In genomic region chr2:61536086-61536722, GRCh38 we compare ENCODE assay signal across 8 cellular contexts. TPM values are rescaled to one million over a fixed set of nuclear protein-coding genes. Genes with fewer than 3 reads are reported as not detected.
DNase-seq lines count a peak whose midpoint lies in the region; ATAC-seq and TF ChIP-seq lines count a peak whose summit lies in the region.

No MANE protein-coding gene starts in this region.

- no peak for TF ChIP-seq CTCF in KMS-11 (conservative IDR thresholded peaks at IDR 0.05; ENCODE audit: low read depth, low read length)
- no peak for TF ChIP-seq CTCF in activated CD8-positive, alpha-beta T cell treated with anti-CD3 and anti-CD28 coated beads for 36 hours (IDR thresholded peaks at IDR 0.05)

- H3K27me3 ChIP-seq in KMS-11 (ENCODE audit: insufficient read depth, low read depth) (no peaks in the 10 kb centered on the region), rectal smooth muscle tissue (ENCODE audit: control insufficient read depth, insufficient read depth, low read length) (no peaks in the 10 kb centered on the region)

- POLR2A ChIA-PET in activated CD8-positive, alpha-beta T cell treated with anti-CD3 and anti-CD28 coated beads for 36 hours (lab: Charles Lee): interaction anchor here (0.9 to 2.4 kb wide), 6 partner anchors 9 to 654 kb away, joined by 3 to 13 read pairs (median 4); partner anchors contain the start of gene REL

- ATAC-seq in activated CD8-positive, alpha-beta T cell treated with anti-CD3 and anti-CD28 coated beads for 36 hours: no peak
- ATAC-seq in HG02759 (IDR thresholded peaks at IDR 0.05; ENCODE audit: unreplicated experiment): no peak

- intact Hi-C loops in activated CD8-positive, alpha-beta T cell treated with anti-CD3 and anti-CD28 coated beads for 36 hours (cut with micrococcal nuclease): loop anchor here (5.0 kb wide), 2 partner anchors 64 to 661 kb away; partner anchors contain the start of genes B3GNT2 and USP34

- H3K9me3 Mint-ChIP-seq in activated CD8-positive, alpha-beta T cell treated with anti-CD3 and anti-CD28 coated beads for 36 hours: no peaks in the 10 kb centered on the region

- peaks cover 50% of the 10 kb centered on the region for H3K4me1 ChIP-seq in KMS-11 (ENCODE audit: low read depth, poor library complexity, severe bottlenecking)
- H3K4me1 ChIP-seq in rectal smooth muscle tissue (ENCODE audit: control insufficient read depth, insufficient read depth, low read length): peaks cover 13% of the 10 kb centered on the region

- H3K27me3 Mint-ChIP-seq in activated CD8-positive, alpha-beta T cell treated with anti-CD3 and anti-CD28 coated beads for 36 hours: no peaks in the 10 kb centered on the region

- H3K27ac ChIP-seq in KMS-11: peak overlapping the region; percentile 95
- peak overlapping the region; percentile 88 for H3K27ac ChIP-seq in rectal smooth muscle tissue (ENCODE audit: low read depth, low read length)

- H3K36me3 ChIP-seq in KMS-11 (ENCODE audit: insufficient read depth): peaks cover 11% of the 10 kb centered on the region; the same call in 1 of the 2 replicates
- H3K36me3 ChIP-seq in rectal smooth muscle tissue (ENCODE audit: control insufficient read depth, insufficient read depth, low read length): no peaks in the 10 kb centered on the region

- H3K4me2 ChIP-seq in KMS-11: peak overlapping the region; percentile 89

- DNase-seq in COR-L47 (lab: John Stamatoyannopoulos, UW): peak; percentile 79
- peak; percentile 23 for DNase-seq in activated CD8-positive, alpha-beta T cell treated with anti-CD3 and anti-CD28 coated beads for 36 hours
- DNase-seq in glomerular visceral epithelial cell (ENCODE audit: extremely low spot score): peak; percentile 20
- no peak for DNase-seq in superior temporal gyrus (ENCODE audit: extremely low spot score)
- no peak for DNase-seq in germinal center (ENCODE audit: low spot score)

- peak overlapping the region; percentile 83 for H3K4me3 Mint-ChIP-seq in activated CD8-positive, alpha-beta T cell treated with anti-CD3 and anti-CD28 coated beads for 36 hours

- peaks cover 66% of the 10 kb centered on the region for H3K79me2 ChIP-seq in KMS-11 (ENCODE audit: insufficient read depth, low read depth)

- H3K9ac ChIP-seq in KMS-11 (peak overlapping the region; percentile 96; the same call in 1 of the 2 replicates), rectal smooth muscle tissue (ENCODE audit: low read length) (peak overlapping the region; percentile 45)

- CTCF ChIA-PET in activated CD8-positive, alpha-beta T cell treated with anti-CD3 and anti-CD28 coated beads for 36 hours (lab: Charles Lee): no interaction called here

- H2AFZ ChIP-seq in KMS-11 (ENCODE audit: low read depth): no peak overlapping the region

- H3K4me3 ChIP-seq in KMS-11 (IDR thresholded peaks at IDR 0.05; ENCODE audit: insufficient read depth, low read depth, low read length) (peak overlapping the region; percentile 94), rectal smooth muscle tissue (ENCODE audit: low read length) (peak overlapping the region; percentile 95)

- H3K4me1 Mint-ChIP-seq in activated CD8-positive, alpha-beta T cell treated with anti-CD3 and anti-CD28 coated beads for 36 hours (ENCODE audit: low read depth): peaks cover 34% of the 10 kb centered on the region

- H3K27ac Mint-ChIP-seq in activated CD8-positive, alpha-beta T cell treated with anti-CD3 and anti-CD28 coated beads for 36 hours: peak overlapping the region; percentile 97

- peaks cover 41% of the 10 kb centered on the region for H3K36me3 Mint-ChIP-seq in activated CD8-positive, alpha-beta T cell treated with anti-CD3 and anti-CD28 coated beads for 36 hours (ENCODE audit: low read depth)

- H4K20me1 ChIP-seq in KMS-11 (ENCODE audit: insufficient read depth): peaks cover 50% of the 10 kb centered on the region

RNA-seq across cellular contexts. Expression of gene XPO1, which starts 2.0 kb away (rescaled TPM):
- total RNA-seq in activated CD8-positive, alpha-beta T cell treated with anti-CD3 and anti-CD28 coated beads for 36 hours: 100 to 1,000 TPM; 208 to 221 TPM

Comparison
In these comparisons a context has a peak if more than half of its experiments do, and no peak if none do; other contexts are left out.
1. DNase-seq: peak in COR-L47 (single experiment), activated CD8-positive, alpha-beta T cell treated with anti-CD3 and anti-CD28 coated beads for 36 hours (single experiment) and glomerular visceral epithelial cell (single experiment); none in superior temporal gyrus (single experiment) and germinal center (single experiment).